ENCODE assay signal across 31 cellular contexts in the genomic region with DNA sequence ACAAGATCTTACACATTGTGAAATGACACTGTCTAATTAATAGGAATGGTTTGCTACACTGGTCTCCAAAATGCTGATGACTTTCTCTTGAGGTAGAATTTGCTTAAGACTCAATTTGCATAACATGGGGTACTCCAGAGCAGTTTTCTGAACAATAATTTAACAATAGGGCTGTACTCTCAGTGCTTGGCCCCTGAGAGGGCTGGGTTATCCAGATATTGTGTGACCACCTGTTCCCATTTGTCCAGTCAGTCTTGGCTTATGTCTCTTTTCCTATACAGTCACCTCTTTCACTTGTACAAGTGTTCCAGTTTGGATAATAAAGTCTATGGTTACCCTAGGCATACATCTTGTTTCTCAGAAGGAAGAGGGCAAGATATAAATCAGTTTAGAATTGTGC.
"Had no signal": no experiment of that assay in that cellular context is flagged by ENCODE, and none has a peak within 500 bp of the region (broad histone marks: within the 10 kb centered on the region; RNA-seq: fewer than 3 reads in every experiment).

No MANE protein-coding gene starts in this region.

- H3K36me3 Mint-ChIP-seq: activated naive CD4-positive, alpha-beta T cell treated with anti-CD3 and anti-CD28 coated beads, Interleukin-2, amount 10 ng/mL, durations not matched to agents 7 days and 5 days had no signal

- H3K4me3 Mint-ChIP-seq: activated B cell treated with CpG ODN at 0.5 μM for 24 hours; activated CD4-positive, alpha-beta memory T cell treated with anti-CD3 and anti-CD28 coated beads for 36 hours; activated naive CD4-positive, alpha-beta T cell treated with anti-CD3 and anti-CD28 coated beads, Interleukin-2, amount 10 ng/mL, durations not matched to agents 7 days and 5 days; activated naive CD8-positive, alpha-beta T cell had no signal

- H3K27ac Mint-ChIP-seq: activated B cell treated with CpG ODN at 0.5 μM for 24 hours; activated CD4-positive, alpha-beta memory T cell treated with anti-CD3 and anti-CD28 coated beads for 36 hours; activated naive CD4-positive, alpha-beta T cell treated with anti-CD3 and anti-CD28 coated beads, Interleukin-2, amount 10 ng/mL, durations not matched to agents 7 days and 5 days; activated naive CD8-positive, alpha-beta T cell had no signal

- H3K4me2 ChIP-seq: KMS-11 had no signal

- H3K27me3 ChIP-seq: brain microvascular endothelial cell, Peyer's patch had no signal

- H3K4me1 Mint-ChIP-seq: activated naive CD4-positive, alpha-beta T cell treated with anti-CD3 and anti-CD28 coated beads, Interleukin-2, amount 10 ng/mL, durations not matched to agents 7 days and 5 days had no signal

- H3K4me3 ChIP-seq: Peyer's patch had no signal

- H3K27me3 Mint-ChIP-seq: activated B cell treated with CpG ODN at 0.5 μM for 24 hours; activated CD4-positive, alpha-beta memory T cell treated with anti-CD3 and anti-CD28 coated beads for 36 hours; activated naive CD4-positive, alpha-beta T cell treated with anti-CD3 and anti-CD28 coated beads, Interleukin-2, amount 10 ng/mL, durations not matched to agents 7 days and 5 days; activated naive CD8-positive, alpha-beta T cell had no signal

- ATAC-seq: PC-3, Right ventricle myocardium inferior had no signal

- DNase-seq: activated B cell treated with CpG ODN at 0.5 μM for 24 hours; activated CD4-positive, alpha-beta memory T cell treated with anti-CD3 and anti-CD28 coated beads for 36 hours; activated CD4-positive, alpha-beta T cell treated with anti-CD3 and anti-CD28 coated beads for 4 hours; activated CD4-positive, alpha-beta T cell treated with anti-CD3 and anti-CD28 coated beads, Interleukin-2, amount 50 U/mL, for 1 hour; activated CD4-positive, CD25-positive, alpha-beta regulatory T cell treated with anti-CD3 and anti-CD28 coated beads, Interleukin-2, amount 50 U/mL, for 72 hours; activated CD8-positive, alpha-beta memory T cell treated with anti-CD3 and anti-CD28 coated beads, Interleukin-2, amount 50 U/mL, for 48 hours; activated effector memory CD4-positive, alpha-beta T cell treated with Interleukin-2 at 50 U/mL for 16 hours; activated naive CD4-positive, alpha-beta T cell treated with anti-CD3 and anti-CD28 coated beads, Interleukin-2, amount 10 ng/mL, durations not matched to agents 7 days and 5 days; activated T-cell treated with anti-CD3 and anti-CD28 coated beads, Interleukin-2, amount 50 U/mL, for 48 hours; amniotic stem cell; aorta; brain microvascular endothelial cell; central memory CD4-positive, alpha-beta T cell; NCI-H1092 treated with DMSO at 0.1 percent for 48 hours; NCI-H1417 treated with DMSO at 0.1 percent for 48 hours; NCI-H187 treated with DMSO at 0.1 percent for 48 hours; NCI-H2081; NCI-H226; NCI-H524; PC-3; Peyer's patch; SIG-M5; SW 1271; T-helper 1 cell; T-helper 2 cell; T-helper 9 cell had no signal

- H3K9ac ChIP-seq: KMS-11 had no signal

- H3K36me3 ChIP-seq: brain microvascular endothelial cell, Peyer's patch had no signal

- H3K9me3 Mint-ChIP-seq: activated B cell treated with CpG ODN at 0.5 μM for 24 hours; activated CD4-positive, alpha-beta memory T cell treated with anti-CD3 and anti-CD28 coated beads for 36 hours; activated naive CD4-positive, alpha-beta T cell treated with anti-CD3 and anti-CD28 coated beads, Interleukin-2, amount 10 ng/mL, durations not matched to agents 7 days and 5 days had no signal

- H3K27ac ChIP-seq: brain microvascular endothelial cell, KMS-11, Peyer's patch, RWPE1, VCaP had no signal

- H3K9me3 ChIP-seq: Peyer's patch had no signal
